ENCODE assay signal across 11 cellular contexts in the genomic region with DNA sequence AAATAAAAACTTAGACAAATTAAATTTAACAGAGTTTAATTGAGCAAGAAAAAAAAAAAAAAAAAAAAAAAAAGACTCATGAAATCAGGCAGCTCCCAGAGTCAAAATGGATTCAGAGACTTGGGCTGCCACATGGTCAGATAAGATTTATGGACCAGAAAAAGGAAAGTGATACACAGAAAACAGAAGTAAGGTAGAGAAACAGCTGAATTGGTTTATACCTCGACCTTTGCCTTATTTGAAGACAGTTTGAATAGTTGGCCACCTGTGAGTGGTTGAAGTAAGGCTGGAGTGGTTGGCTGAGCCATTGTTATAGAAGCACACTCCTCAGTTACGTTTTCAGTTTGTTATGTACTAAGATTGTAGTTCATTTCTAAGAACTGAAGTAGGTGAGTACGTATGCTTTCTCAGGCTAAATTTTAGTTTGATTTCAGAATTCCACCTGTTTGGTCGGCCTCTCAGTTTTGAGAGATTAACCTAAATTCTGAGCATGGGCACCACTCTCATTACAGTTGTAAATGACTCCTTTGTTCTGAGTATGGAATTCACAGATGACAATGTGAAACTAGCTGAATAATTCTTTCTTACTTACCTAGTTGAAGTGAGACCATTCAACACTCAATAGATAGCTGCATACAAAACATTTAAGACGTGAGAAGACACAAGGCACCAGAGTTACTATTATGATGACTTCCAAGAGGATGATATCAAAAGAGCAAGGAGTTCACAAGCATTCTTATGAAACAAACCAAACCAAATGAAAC.
DNase-seq lines count a peak whose midpoint lies in the region; ATAC-seq, FAIRE-seq and TF ChIP-seq lines count a peak whose summit lies in the region.
"Had no signal": no experiment of that assay in that cellular context is flagged by ENCODE, and none has a peak within 500 bp of the region (broad histone marks: within the 10 kb centered on the region; RNA-seq: fewer than 3 reads in every experiment).

No MANE protein-coding gene starts in this region.

- H3K79me2 ChIP-seq in smooth muscle cell (ENCODE audit: low read depth), result peaks cover 3% of the 10 kb centered on the region

- 93% methylated on average over 5 of the region's 5 CpGs for WGBS in smooth muscle cell (ENCODE audit: low lambda C conversion rate)

- H3K4me3 Mint-ChIP-seq in T-helper 2 cell treated with Interferon-gamma antibody and Interleukin-4, amounts not matched to agents 5 μg/mL and 100 μg/mL, for 36 hours, result no peak overlapping the region
- H3K4me3 Mint-ChIP-seq: brain; natural killer cell treated with Interleukin-12 subunit alpha and Interleukin-12 subunit beta and Interleukin-15 and Interleukin-18, amount 100 ng/mL, for 72 hours had no signal

- no peaks in the 10 kb centered on the region for H3K36me3 ChIP-seq in smooth muscle cell (ENCODE audit: low read depth)

- H3K4me1 ChIP-seq in smooth muscle cell (ENCODE audit: low read depth), result peaks cover 28% of the 10 kb centered on the region

- peaks cover 9% of the 10 kb centered on the region for H3K9me3 Mint-ChIP-seq in T-helper 2 cell treated with Interferon-gamma antibody and Interleukin-4, amounts not matched to agents 5 μg/mL and 100 μg/mL, for 36 hours

- no peak for FAIRE-seq in HTR-8/SVneo (lab: Jason Lieb, UNC)

- DNase-seq in NCI-H510A treated with DMSO at 0.1 percent for 48 hours (lab: John Stamatoyannopoulos, UW) (peak; percentile 32), NCI-H510A (lab: John Stamatoyannopoulos, UW) (no peak), RPMI8226 (peak; percentile 14), smooth muscle cell (lab: John Stamatoyannopoulos, UW; ENCODE audit: unreplicated experiment) (no peak), SKM-1 (lab: John Stamatoyannopoulos, UW; ENCODE audit: unreplicated experiment) (no peak), HTR-8/SVneo (ENCODE audit: insufficient read length, low spot score) (no peak)
- DNase-seq in T-helper 2 cell treated with Interferon-gamma antibody and Interleukin-4, amounts not matched to agents 5 μg/mL and 100 μg/mL, for 36 hours (ENCODE audit: low spot score), result no peak
- DNase-seq: NCI-H82 had no signal

- peak overlapping the region; percentile 99 for H3K27ac ChIP-seq in smooth muscle cell (ENCODE audit: low read depth)

- no peak for TF ChIP-seq CTCF in smooth muscle cell (IDR thresholded peaks at IDR 0.05; ENCODE audit: borderline replicate concordance, insufficient read depth, poor library complexity, severe bottlenecking)

- H3K4me2 ChIP-seq in smooth muscle cell, result peak overlapping the region; percentile 80

- no peak overlapping the region for H2AFZ ChIP-seq in smooth muscle cell (ENCODE audit: low read depth)

- H3K4me1 Mint-ChIP-seq in T-helper 2 cell treated with Interferon-gamma antibody and Interleukin-4, amounts not matched to agents 5 μg/mL and 100 μg/mL, for 36 hours (ENCODE audit: low read depth), result peaks cover 31% of the 10 kb centered on the region

- H4K20me1 ChIP-seq in smooth muscle cell (ENCODE audit: low read depth), result no peaks in the 10 kb centered on the region

- H3K27me3 Mint-ChIP-seq in T-helper 2 cell treated with Interferon-gamma antibody and Interleukin-4, amounts not matched to agents 5 μg/mL and 100 μg/mL, for 36 hours (ENCODE audit: low read depth), result peaks cover 54% of the 10 kb centered on the region
- H3K27me3 Mint-ChIP-seq: natural killer cell treated with Interleukin-12 subunit alpha and Interleukin-12 subunit beta and Interleukin-15 and Interleukin-18, amount 100 ng/mL, for 72 hours had no signal

- H3K9ac ChIP-seq in smooth muscle cell (ENCODE audit: low read depth), result no peak overlapping the region

- H3K4me3 ChIP-seq in smooth muscle cell, result no peak overlapping the region

- no peaks in the 10 kb centered on the region for H3K36me3 Mint-ChIP-seq in T-helper 2 cell treated with Interferon-gamma antibody and Interleukin-4, amounts not matched to agents 5 μg/mL and 100 μg/mL, for 36 hours (ENCODE audit: low read depth)
- H3K36me3 Mint-ChIP-seq: natural killer cell treated with Interleukin-12 subunit alpha and Interleukin-12 subunit beta and Interleukin-15 and Interleukin-18, amount 100 ng/mL, for 72 hours had no signal

- ATAC-seq in HG02763 (IDR thresholded peaks at IDR 0.05; ENCODE audit: unreplicated experiment), result peak; percentile 51

- no peaks in the 10 kb centered on the region for H3K27me3 ChIP-seq in smooth muscle cell (ENCODE audit: low read depth)

- peaks cover 47% of the 10 kb centered on the region for H3F3A ChIP-seq in smooth muscle cell (ENCODE audit: low read depth)

- no peaks in the 10 kb centered on the region for H3K9me3 ChIP-seq in smooth muscle cell (replicated peaks; ENCODE audit: low read depth)

- H3K27ac Mint-ChIP-seq in T-helper 2 cell treated with Interferon-gamma antibody and Interleukin-4, amounts not matched to agents 5 μg/mL and 100 μg/mL, for 36 hours, result no peak overlapping the region
- H3K27ac Mint-ChIP-seq: brain; natural killer cell treated with Interleukin-12 subunit alpha and Interleukin-12 subunit beta and Interleukin-15 and Interleukin-18, amount 100 ng/mL, for 72 hours had no signal

Comparison
In these comparisons a context has a peak if more than half of its experiments do, and no peak if none do; other contexts are left out.
1. DNase-seq: peak in NCI-H510A treated with DMSO at 0.1 percent for 48 hours (single experiment) and RPMI8226 (single experiment); none in NCI-H510A (single experiment), smooth muscle cell (single experiment), SKM-1 (single experiment), HTR-8/SVneo (single experiment) and T-helper 2 cell treated with Interferon-gamma antibody and Interleukin-4, amounts not matched to agents 5 μg/mL and 100 μg/mL, for 36 hours (single experiment).